1 cellular context compared by ENCODE assay signal in genomic region chr20:64077094-64077493, GRCh38.
TF ChIP-seq lines count a peak whose summit lies in the region.

No MANE protein-coding gene starts in this region.

TF ChIP-seq in IMR-90, 13 proteins besides CTCF, POLR2A, EP300 and RAD21:
- no peak for TF ChIP-seq BHLHE40 (IDR thresholded peaks at IDR 0.05; ENCODE audit: low read depth, low read length)
- TF ChIP-seq MAZ (IDR thresholded peaks at IDR 0.05; ENCODE audit: borderline replicate concordance, low read depth, low read length) = no peak
- no peak for TF ChIP-seq FOS (IDR thresholded peaks at IDR 0.05; ENCODE audit: low read depth, low read length)
- TF ChIP-seq USF2 (IDR thresholded peaks at IDR 0.05; ENCODE audit: low read depth, low read length) = no peak
- no peak for TF ChIP-seq NFE2L2 (IDR thresholded peaks at IDR 0.05; ENCODE audit: low read depth, low read length)
- no peak for TF ChIP-seq SMC3 (IDR thresholded peaks at IDR 0.05; ENCODE audit: low read depth, low read length)
- no peak for TF ChIP-seq CEBPB (IDR thresholded peaks at IDR 0.05; ENCODE audit: low read depth, low read length)
